In genomic region chr11:129820228-129820627, GRCh38 we compare ENCODE assay signal across 3 cellular contexts. TPM values are rescaled to one million over a fixed set of nuclear protein-coding genes. Genes with fewer than 3 reads are reported as not detected.
"Had no signal": no experiment of that assay in that cellular context is flagged by ENCODE, and none has a peak within 500 bp of the region (broad histone marks: within the 10 kb centered on the region; RNA-seq: fewer than 3 reads in every experiment).

No MANE protein-coding gene starts in this region.

RNA-seq across cellular contexts. Expression of gene TMEM45B, which starts 4.6 kb away (rescaled TPM):
- total RNA-seq: M059J, Right ventricle myocardium superior, SJSA1 had no signal
